In the genomic region with DNA sequence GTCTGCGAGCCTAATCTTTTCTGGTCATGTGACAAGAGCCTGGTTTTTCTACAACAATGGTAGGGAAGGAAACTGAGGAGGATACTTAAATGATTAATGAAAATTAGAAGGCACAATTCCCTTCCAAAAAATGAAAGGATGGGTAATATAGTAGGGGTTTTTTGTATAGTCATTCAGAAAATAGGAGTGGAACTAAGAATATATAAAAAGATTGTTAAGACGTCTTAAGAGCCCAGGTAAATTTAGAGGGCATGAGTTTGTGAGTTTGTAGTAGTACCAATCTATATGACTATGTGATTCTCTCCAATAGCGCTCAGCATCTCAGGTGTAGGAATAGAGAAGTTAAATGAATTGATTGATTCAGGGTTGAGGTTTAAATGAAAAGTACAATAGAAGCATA, we compare ENCODE assay signal across 6 cellular contexts.
"Had no signal": no experiment of that assay in that cellular context is flagged by ENCODE, and none has a peak within 500 bp of the region (broad histone marks: within the 10 kb centered on the region; RNA-seq: fewer than 3 reads in every experiment).

No MANE protein-coding gene starts in this region.

- DNase-seq: GDM1, GF-D8 had no signal

- FAIRE-seq: G401.6, GM12891, GM12892, GM19239 had no signal
